ENCODE assay signal across 25 cellular contexts in the genomic region with DNA sequence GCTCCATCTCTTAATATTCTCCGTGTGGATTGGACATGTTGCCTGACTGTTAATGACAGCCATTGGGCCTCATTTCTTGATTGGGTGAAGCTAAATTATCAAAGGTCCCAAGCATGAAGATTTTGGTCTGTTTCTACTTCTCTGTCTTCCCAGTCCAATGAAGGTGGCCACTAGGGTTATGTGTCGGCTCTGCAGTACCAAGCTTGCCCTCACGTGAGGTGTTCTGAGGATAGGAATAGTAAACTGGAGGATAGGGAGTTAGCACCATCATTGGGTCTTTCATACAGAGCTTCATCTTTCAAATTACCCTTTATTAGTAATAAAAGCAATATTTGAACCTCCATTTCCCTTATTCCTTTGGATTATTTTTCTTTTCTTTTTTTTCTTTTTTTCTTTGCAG.
"Had no signal": no experiment of that assay in that cellular context is flagged by ENCODE, and none has a peak within 500 bp of the region (broad histone marks: within the 10 kb centered on the region; RNA-seq: fewer than 3 reads in every experiment).

No MANE protein-coding gene starts in this region.

- H3K27ac Mint-ChIP-seq: activated CD8-positive, alpha-beta T cell treated with anti-CD3 and anti-CD28 coated beads, Interleukin-2, amount 10 ng/mL, durations not matched to agents 7 days and 5 days; activated naive CD4-positive, alpha-beta T cell treated with anti-CD3 and anti-CD28 coated beads, Interleukin-2, amount 50 U/mL, for 24 hours; activated T-helper 1 cell treated with anti-CD3 and anti-CD28 coated beads, Interleukin-12 subunit alpha, Interleukin-12 subunit beta, Interleukin-2, Interleukin-4 antibody, amounts not matched to agents 30 ng/mL and 10 ng/mL and 1 ng/mL, durations not matched to agents 14 hours and 24 hours and 36 hours; T-helper 2 cell treated with Interferon-gamma antibody and Interleukin-4, amounts not matched to agents 5 μg/mL and 100 μg/mL, for 36 hours had no signal

- H3K36me3 ChIP-seq: cardiac muscle cell, SJCRH30 had no signal

- H3K4me3 ChIP-seq: body of pancreas, cardiac muscle cell, SJCRH30 had no signal

- H3K27me3 ChIP-seq: body of pancreas, cardiac muscle cell, SJCRH30 had no signal

- H3K4me2 ChIP-seq: SK-N-SH had no signal

- H3K9me3 ChIP-seq: body of pancreas, SJCRH30, SK-N-SH had no signal

- H3K36me3 Mint-ChIP-seq: activated naive CD4-positive, alpha-beta T cell treated with anti-CD3 and anti-CD28 coated beads, Interleukin-2, amount 50 U/mL, for 24 hours had no signal

- H3K9me3 Mint-ChIP-seq: activated naive CD4-positive, alpha-beta T cell treated with anti-CD3 and anti-CD28 coated beads, Interleukin-2, amount 50 U/mL, for 24 hours; activated T-helper 1 cell treated with anti-CD3 and anti-CD28 coated beads, Interleukin-12 subunit alpha, Interleukin-12 subunit beta, Interleukin-2, Interleukin-4 antibody, amounts not matched to agents 30 ng/mL and 10 ng/mL and 1 ng/mL, durations not matched to agents 14 hours and 24 hours and 36 hours; T-helper 2 cell treated with Interferon-gamma antibody and Interleukin-4, amounts not matched to agents 5 μg/mL and 100 μg/mL, for 36 hours had no signal

- H3K4me1 ChIP-seq: body of pancreas had no signal

- ATAC-seq: activated CD8-positive, alpha-beta T cell treated with anti-CD3 and anti-CD28 coated beads, Interleukin-2, amount 10 ng/mL, durations not matched to agents 7 days and 5 days; body of pancreas; Right ventricle myocardium inferior had no signal

- DNase-seq: activated CD4-positive, alpha-beta T cell treated with anti-CD3 and anti-CD28 coated beads for 48 hours; activated CD4-positive, alpha-beta T cell treated with anti-CD3 and anti-CD28 coated beads, Interleukin-2, amount 50 U/mL, for 4 hours; activated CD4-positive, CD25-positive, alpha-beta regulatory T cell treated with anti-CD3 and anti-CD28 coated beads, Interleukin-2, amount 50 U/mL, for 72 hours; activated CD8-positive, alpha-beta memory T cell treated with anti-CD3 and anti-CD28 coated beads, Interleukin-2, amount 50 U/mL, for 48 hours; activated CD8-positive, alpha-beta T cell treated with anti-CD3 and anti-CD28 coated beads, Interleukin-2, amount 10 ng/mL, durations not matched to agents 7 days and 5 days; activated effector memory CD4-positive, alpha-beta T cell treated with Interleukin-2 at 50 U/mL for 16 hours; activated naive CD4-positive, alpha-beta T cell; activated T-cell treated with anti-CD3 and anti-CD28 coated beads, Interleukin-2, amount 50 U/mL, for 1 hour; aorta; body of pancreas; NCI-H1092 treated with DMSO at 0.1 percent for 48 hours; NCI-H1417 treated with DMSO at 0.1 percent for 48 hours; NCI-H1694 treated with DMSO at 0.1 percent for 48 hours; NCI-H2029 treated with DMSO at 0.1 percent for 48 hours; NCI-H345; NCI-H526 treated with DMSO at 0.1 percent for 48 hours; RPMI8226; SK-N-SH; SW 1271 had no signal

- H3K27me3 Mint-ChIP-seq: activated naive CD4-positive, alpha-beta T cell treated with anti-CD3 and anti-CD28 coated beads, Interleukin-2, amount 50 U/mL, for 24 hours had no signal

- H3K9ac ChIP-seq: SK-N-SH had no signal

- H3K27ac ChIP-seq: body of pancreas, cardiac muscle cell, SJCRH30 had no signal

- H3K4me1 Mint-ChIP-seq: activated naive CD4-positive, alpha-beta T cell treated with anti-CD3 and anti-CD28 coated beads, Interleukin-2, amount 50 U/mL, for 24 hours had no signal

- H3K4me3 Mint-ChIP-seq: activated CD8-positive, alpha-beta T cell treated with anti-CD3 and anti-CD28 coated beads, Interleukin-2, amount 10 ng/mL, durations not matched to agents 7 days and 5 days; activated naive CD4-positive, alpha-beta T cell treated with anti-CD3 and anti-CD28 coated beads, Interleukin-2, amount 50 U/mL, for 24 hours; activated T-helper 1 cell treated with anti-CD3 and anti-CD28 coated beads, Interleukin-12 subunit alpha, Interleukin-12 subunit beta, Interleukin-2, Interleukin-4 antibody, amounts not matched to agents 30 ng/mL and 10 ng/mL and 1 ng/mL, durations not matched to agents 14 hours and 24 hours and 36 hours; T-helper 2 cell treated with Interferon-gamma antibody and Interleukin-4, amounts not matched to agents 5 μg/mL and 100 μg/mL, for 36 hours had no signal
